Comparison of ENCODE assay signal across 24 cellular contexts in the genomic region with DNA sequence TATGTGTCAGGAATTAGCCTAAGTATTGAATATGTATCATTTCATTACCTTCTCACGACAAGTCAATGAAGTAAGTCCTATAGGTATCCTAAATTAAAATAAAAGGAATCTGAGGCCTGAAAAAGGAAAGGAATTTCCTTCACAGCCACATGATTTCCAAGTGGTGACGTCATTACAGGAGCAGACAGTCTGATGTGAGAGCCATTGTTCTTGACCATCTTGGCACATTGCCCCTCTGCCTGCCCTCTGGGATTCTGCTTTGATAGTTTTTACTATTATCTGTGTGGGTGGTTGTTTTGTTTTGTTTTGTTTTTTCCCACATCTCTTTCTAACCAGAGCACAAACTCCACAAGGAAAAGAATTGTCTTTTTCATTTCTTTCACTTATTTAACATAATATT.
DNase-seq lines count a peak whose midpoint lies in the region; ATAC-seq, FAIRE-seq and TF ChIP-seq lines count a peak whose summit lies in the region.
"Had no signal": no experiment of that assay in that cellular context is flagged by ENCODE, and none has a peak within 500 bp of the region (broad histone marks: within the 10 kb centered on the region; RNA-seq: fewer than 3 reads in every experiment).

No MANE protein-coding gene starts in this region.

- FAIRE-seq in D721Med (lab: Jason Lieb, UNC) = no peak
- FAIRE-seq: GM18507, H54, islet of Langerhans had no signal

- no TSS peak for BruUV-seq in MCF 10A (replicated peaks; lab: Mats Ljungman, UMichigan)

- POLR2A ChIA-PET in MCF 10A (lab: Yijun Ruan, JAX) = no interaction called here
- POLR2A ChIA-PET in activated CD4-positive, alpha-beta memory T cell treated with anti-CD3 and anti-CD28 coated beads for 36 hours (lab: Charles Lee) = no interaction called here

- in situ Hi-C loops in SK-MEL-5 (cut with HindIII; ENCODE audit: low pct_unique_long_range_greater_than_20kb, low sequenced_read_pairs) = no loop called here

- no peaks in the 10 kb centered on the region for H3K9me3 Mint-ChIP-seq in MCF 10A (ENCODE audit: unreplicated experiment)
- H3K9me3 Mint-ChIP-seq in HFFc6 = peaks cover 20% of the 10 kb centered on the region
- H3K9me3 Mint-ChIP-seq in activated CD4-positive, alpha-beta memory T cell treated with anti-CD3 and anti-CD28 coated beads for 36 hours = no peaks in the 10 kb centered on the region
- H3K9me3 Mint-ChIP-seq: activated CD4-positive, alpha-beta T cell treated with anti-CD3 and anti-CD28 coated beads, Interleukin-2, amount 10 ng/mL, durations not matched to agents 7 days and 5 days; activated naive CD4-positive, alpha-beta T cell treated with anti-CD3 and anti-CD28 coated beads, Interleukin-2, amount 10 ng/mL, durations not matched to agents 7 days and 5 days; stimulated activated memory B cell treated with anti-CD40 and anti-IgM and Interleukin-4, amounts not matched to agents 10 μg/mL and 1 μg/mL and 100 μg/mL, for 72 hours had no signal

- TF ChIP-seq POLR2A in breast epithelium (IDR thresholded peaks at IDR 0.05) = no peak

- H3K27me3 ChIP-seq in breast epithelium = no peaks in the 10 kb centered on the region
- H3K27me3 ChIP-seq: hepatocyte, tibial nerve had no signal

- DNase-seq in MCF 10A (ENCODE audit: unreplicated experiment) (peak; percentile 15), breast epithelium (ENCODE audit: low spot score in 2 of 2) (no peak), SK-MEL-5 (ENCODE audit: low read depth, low spot score) (peak; percentile 80), kidney tubule cell (ENCODE audit: low spot score) (peak; percentile 89), HFFc6 (no peak), D721Med (ENCODE audit: insufficient read length, low spot score) (no peak)
- no peak for DNase-seq in activated CD4-positive, alpha-beta memory T cell treated with anti-CD3 and anti-CD28 coated beads for 36 hours
- DNase-seq: activated CD4-positive, alpha-beta T cell treated with anti-CD3 and anti-CD28 coated beads, Interleukin-2, amount 10 ng/mL, durations not matched to agents 7 days and 5 days; activated naive CD4-positive, alpha-beta T cell treated with anti-CD3 and anti-CD28 coated beads, Interleukin-2, amount 10 ng/mL, durations not matched to agents 7 days and 5 days; aorta; CD4-positive, alpha-beta memory T cell; midbrain; NCI-H1048; NK-92 treated with Interleukin-12 subunit alpha and Interleukin-12 subunit beta, amount 100 ng/mL, for 24 hours; retina; SW 1271 had no signal

- no peaks in the 10 kb centered on the region for H3K9me3 ChIP-seq in breast epithelium

- CTCF ChIA-PET in MCF 10A (lab: Yijun Ruan, JAX) = no interaction called here
- CTCF ChIA-PET in activated CD4-positive, alpha-beta memory T cell treated with anti-CD3 and anti-CD28 coated beads for 36 hours (lab: Charles Lee) = no interaction called here

- H3K27me3 Mint-ChIP-seq in MCF 10A (ENCODE audit: insufficient read depth, unreplicated experiment) (peaks cover 34% of the 10 kb centered on the region), HFFc6 (ENCODE audit: insufficient read depth) (no peaks in the 10 kb centered on the region)
- H3K27me3 Mint-ChIP-seq in activated CD4-positive, alpha-beta memory T cell treated with anti-CD3 and anti-CD28 coated beads for 36 hours = no peaks in the 10 kb centered on the region
- H3K27me3 Mint-ChIP-seq: activated CD4-positive, alpha-beta T cell treated with anti-CD3 and anti-CD28 coated beads, Interleukin-2, amount 10 ng/mL, durations not matched to agents 7 days and 5 days; activated naive CD4-positive, alpha-beta T cell treated with anti-CD3 and anti-CD28 coated beads, Interleukin-2, amount 10 ng/mL, durations not matched to agents 7 days and 5 days; CD4-positive, alpha-beta memory T cell; IgD-negative memory B cell; stimulated activated memory B cell treated with anti-CD40 and anti-IgM and Interleukin-4, amounts not matched to agents 10 μg/mL and 1 μg/mL and 100 μg/mL, for 72 hours had no signal

- H3K4me3 ChIP-seq in breast epithelium = no peak overlapping the region
- H3K4me3 ChIP-seq: hepatocyte, tibial nerve had no signal

- TF ChIP-seq CTCF in MCF 10A (IDR thresholded peaks at IDR 0.05; ENCODE audit: unreplicated experiment) = no peak
- TF ChIP-seq CTCF in breast epithelium (IDR thresholded peaks at IDR 0.05) = no peak
- no peak for TF ChIP-seq CTCF in HFFc6 (IDR thresholded peaks at IDR 0.05)
- TF ChIP-seq CTCF in D721Med (IDR thresholded peaks at IDR 0.05; ENCODE audit: insufficient read depth, missing control alignments) = no peak

- H3K27ac ChIP-seq in breast epithelium = no peak overlapping the region
- H3K27ac ChIP-seq: hepatocyte, tibial nerve had no signal

- H3K4me1 ChIP-seq in breast epithelium = no peaks in the 10 kb centered on the region
- H3K4me1 ChIP-seq: tibial nerve had no signal

- ATAC-seq in GM21825 (IDR thresholded peaks at IDR 0.05; ENCODE audit: unreplicated experiment) = no peak
- ATAC-seq: stimulated activated memory B cell treated with anti-CD40 and anti-IgM and Interleukin-4, amounts not matched to agents 10 μg/mL and 1 μg/mL and 100 μg/mL, for 72 hours had no signal

- H3K4me1 Mint-ChIP-seq in MCF 10A (ENCODE audit: insufficient read depth, unreplicated experiment) (no peaks in the 10 kb centered on the region), HFFc6 (ENCODE audit: low read depth) (no peaks in the 10 kb centered on the region)
- H3K4me1 Mint-ChIP-seq in activated CD4-positive, alpha-beta memory T cell treated with anti-CD3 and anti-CD28 coated beads for 36 hours (ENCODE audit: low read depth) = peaks cover 2% of the 10 kb centered on the region
- H3K4me1 Mint-ChIP-seq: activated naive CD4-positive, alpha-beta T cell treated with anti-CD3 and anti-CD28 coated beads, Interleukin-2, amount 10 ng/mL, durations not matched to agents 7 days and 5 days; CD4-positive, alpha-beta memory T cell; IgD-negative memory B cell; stimulated activated memory B cell treated with anti-CD40 and anti-IgM and Interleukin-4, amounts not matched to agents 10 μg/mL and 1 μg/mL and 100 μg/mL, for 72 hours had no signal

- no peaks in the 10 kb centered on the region for H3K36me3 ChIP-seq in breast epithelium
- H3K36me3 ChIP-seq: tibial nerve had no signal

- H3K36me3 Mint-ChIP-seq in MCF 10A (ENCODE audit: insufficient read depth, unreplicated experiment) = no peaks in the 10 kb centered on the region
- no peaks in the 10 kb centered on the region for H3K36me3 Mint-ChIP-seq in HFFc6 (ENCODE audit: low read depth)
- no peaks in the 10 kb centered on the region for H3K36me3 Mint-ChIP-seq in activated CD4-positive, alpha-beta memory T cell treated with anti-CD3 and anti-CD28 coated beads for 36 hours
- H3K36me3 Mint-ChIP-seq: activated naive CD4-positive, alpha-beta T cell treated with anti-CD3 and anti-CD28 coated beads, Interleukin-2, amount 10 ng/mL, durations not matched to agents 7 days and 5 days; CD4-positive, alpha-beta memory T cell; IgD-negative memory B cell; stimulated activated memory B cell treated with anti-CD40 and anti-IgM and Interleukin-4, amounts not matched to agents 10 μg/mL and 1 μg/mL and 100 μg/mL, for 72 hours had no signal

- intact Hi-C loops in MCF 10A (cut with micrococcal nuclease) = no loop called here
- intact Hi-C loops in breast epithelium (cut with DNase I; ENCODE audit: low total_unique reads) = no loop called here
- intact Hi-C loops in activated CD4-positive, alpha-beta memory T cell treated with anti-CD3 and anti-CD28 coated beads for 36 hours (cut with micrococcal nuclease) = loop anchor here (5.0 kb wide), 1 partner anchor 166 kb away; no protein-coding TSS in a partner anchor

- H3K4me3 Mint-ChIP-seq in MCF 10A (ENCODE audit: unreplicated experiment) = no peak overlapping the region
- H3K4me3 Mint-ChIP-seq in HFFc6 = no peak overlapping the region
- no peak overlapping the region for H3K4me3 Mint-ChIP-seq in activated CD4-positive, alpha-beta memory T cell treated with anti-CD3 and anti-CD28 coated beads for 36 hours
- H3K4me3 Mint-ChIP-seq: activated CD4-positive, alpha-beta T cell treated with anti-CD3 and anti-CD28 coated beads, Interleukin-2, amount 10 ng/mL, durations not matched to agents 7 days and 5 days; activated naive CD4-positive, alpha-beta T cell treated with anti-CD3 and anti-CD28 coated beads, Interleukin-2, amount 10 ng/mL, durations not matched to agents 7 days and 5 days; IgD-negative memory B cell; stimulated activated memory B cell treated with anti-CD40 and anti-IgM and Interleukin-4, amounts not matched to agents 10 μg/mL and 1 μg/mL and 100 μg/mL, for 72 hours had no signal

- no peak overlapping the region for H3K27ac Mint-ChIP-seq in MCF 10A (ENCODE audit: low read depth, unreplicated experiment)
- H3K27ac Mint-ChIP-seq in HFFc6 = no peak overlapping the region
- H3K27ac Mint-ChIP-seq in activated CD4-positive, alpha-beta memory T cell treated with anti-CD3 and anti-CD28 coated beads for 36 hours = no peak overlapping the region
- H3K27ac Mint-ChIP-seq: activated CD4-positive, alpha-beta T cell treated with anti-CD3 and anti-CD28 coated beads, Interleukin-2, amount 10 ng/mL, durations not matched to agents 7 days and 5 days; activated naive CD4-positive, alpha-beta T cell treated with anti-CD3 and anti-CD28 coated beads, Interleukin-2, amount 10 ng/mL, durations not matched to agents 7 days and 5 days; CD4-positive, alpha-beta memory T cell; IgD-negative memory B cell; stimulated activated memory B cell treated with anti-CD40 and anti-IgM and Interleukin-4, amounts not matched to agents 10 μg/mL and 1 μg/mL and 100 μg/mL, for 72 hours had no signal

Comparison
In these comparisons a context has a peak if more than half of its experiments do, and no peak if none do; other contexts are left out.
1. DNase-seq: peak in MCF 10A (single experiment), SK-MEL-5 (single experiment) and kidney tubule cell (single experiment); none in breast epithelium (0 of 2), HFFc6 (single experiment), D721Med (single experiment) and activated CD4-positive, alpha-beta memory T cell treated with anti-CD3 and anti-CD28 coated beads for 36 hours (single experiment).